31 cellular contexts compared by ENCODE assay signal in the genomic region with DNA sequence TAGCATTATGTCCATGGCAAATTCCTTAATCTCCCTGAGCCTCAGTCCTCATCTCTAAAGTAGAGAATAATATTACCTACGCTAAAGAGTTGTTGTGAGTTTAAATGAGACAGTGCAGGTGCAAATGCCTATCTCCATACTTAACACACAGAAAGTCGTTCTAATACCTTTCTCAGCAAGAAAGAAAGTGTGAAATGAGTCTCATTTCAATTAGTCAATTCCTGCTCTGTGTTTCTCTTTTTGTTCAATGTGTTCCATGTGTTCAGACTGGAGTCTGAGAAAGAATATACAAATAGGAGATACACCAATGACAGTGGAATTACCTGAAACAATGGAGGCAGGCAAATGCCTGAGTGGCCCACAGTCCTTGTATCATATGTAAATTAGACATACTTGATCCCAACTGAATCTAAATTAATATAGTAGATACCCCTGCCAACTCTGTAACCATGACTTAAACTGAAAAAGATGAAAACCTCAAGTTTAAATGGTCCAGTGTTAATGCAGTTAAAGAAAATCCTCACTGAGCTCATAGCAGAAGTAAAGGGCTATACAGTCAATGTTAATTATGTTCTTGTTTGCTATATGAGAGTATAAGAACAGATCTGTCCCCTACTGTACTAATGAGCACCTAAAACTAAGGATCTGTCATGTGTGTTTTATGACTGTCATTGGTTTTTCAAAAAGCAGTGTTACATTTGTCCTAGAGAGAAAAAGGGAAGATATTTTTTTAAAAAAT.
DNase-seq lines count a peak whose midpoint lies in the region; ATAC-seq, FAIRE-seq and TF ChIP-seq lines count a peak whose summit lies in the region.
"Had no signal": no experiment of that assay in that cellular context is flagged by ENCODE, and none has a peak within 500 bp of the region (broad histone marks: within the 10 kb centered on the region; RNA-seq: fewer than 3 reads in every experiment).

No MANE protein-coding gene starts in this region.

- peaks cover 0 to 2% (median 0%) of the 10 kb centered on the region in 5 donors for H3K9me3 Mint-ChIP-seq in CD8-positive, alpha-beta memory T cell

- TF ChIP-seq CTCF in body of pancreas (IDR thresholded peaks at IDR 0.05) (no peak), GM20000 (IDR thresholded peaks at IDR 0.05; ENCODE audit: extremely low read depth, missing control alignments) (no peak)

- H3K4me3 ChIP-seq in body of pancreas (no peak overlapping the region), neuronal stem cell (ENCODE audit: low read length in 2 of 2) (no peak overlapping the region)
- no peak overlapping the region for H3K4me3 ChIP-seq in CD8-positive, alpha-beta memory T cell (ENCODE audit: low read length)
- H3K4me3 ChIP-seq: BLaER1 treated with 17β-estradiol and CSF1 and Interleukin-3, amounts not matched to agents 10 nM and 100 nM; GM23248; SJSA1 had no signal

- H3K27ac ChIP-seq in body of pancreas, result no peak overlapping the region
- H3K27ac ChIP-seq in CD8-positive, alpha-beta memory T cell (ENCODE audit: low read depth, low read length), result no peak overlapping the region
- H3K27ac ChIP-seq in neuronal stem cell (replicated peaks; ENCODE audit: low read length), result no peak overlapping the region
- H3K27ac ChIP-seq: BLaER1 treated with 17β-estradiol and CSF1 and Interleukin-3, amounts not matched to agents 10 nM and 100 nM; GM23248; SJSA1 had no signal

- no peak overlapping the region for H3K14ac ChIP-seq in neuronal stem cell (ENCODE audit: low read length)

- H3K9ac ChIP-seq in neuronal stem cell (ENCODE audit: low read depth, low read length, poor library complexity), result no peak overlapping the region
- H3K9ac ChIP-seq: BLaER1 treated with 17β-estradiol and CSF1 and Interleukin-3, amounts not matched to agents 10 nM and 100 nM; GM23248 had no signal

- H3K27me3 ChIP-seq in body of pancreas (no peaks in the 10 kb centered on the region), neuronal stem cell (ENCODE audit: control insufficient read depth in 3 of 3, insufficient read depth in 3 of 3, low read depth in 1 of 3, low read length in 3 of 3) (no peaks in the 10 kb centered on the region)
- H3K27me3 ChIP-seq in CD8-positive, alpha-beta memory T cell (ENCODE audit: insufficient read depth, low read length, poor library complexity, severe bottlenecking), result no peaks in the 10 kb centered on the region
- H3K27me3 ChIP-seq: SJSA1 had no signal

- no peak overlapping the region for H2AK5ac ChIP-seq in neuronal stem cell (ENCODE audit: low read depth, low read length)

- intact Hi-C loops in body of pancreas (cut with DNase I), result no loop called here

- H3K4me1 Mint-ChIP-seq in CD8-positive, alpha-beta memory T cell, result peaks cover 3 to 6% (median 5%) of the 10 kb centered on the region in 3 donors

- CTCF ChIA-PET in CD8-positive, alpha-beta memory T cell (lab: Charles Lee), result no interaction called here

- no peaks in the 10 kb centered on the region for H3K36me3 ChIP-seq in body of pancreas (replicated peaks in 1 of 2; ENCODE audit: insufficient read depth in 1 of 2, low read depth in 2 of 2)
- no peaks in the 10 kb centered on the region for H3K36me3 ChIP-seq in CD8-positive, alpha-beta memory T cell (ENCODE audit: insufficient read depth, low read length)
- no peaks in the 10 kb centered on the region for H3K36me3 ChIP-seq in neuronal stem cell (replicated peaks in 1 of 2; ENCODE audit: control insufficient read depth in 2 of 2, insufficient read depth in 2 of 2, low read length in 2 of 2)
- H3K36me3 ChIP-seq: BLaER1 treated with 17β-estradiol and CSF1 and Interleukin-3, amounts not matched to agents 10 nM and 100 nM; SJSA1 had no signal

- H2BK120ac ChIP-seq in neuronal stem cell (ENCODE audit: low read depth, low read length), result no peak overlapping the region

- H2BK12ac ChIP-seq in neuronal stem cell (ENCODE audit: low read length), result no peak overlapping the region

- H3K9me3 ChIP-seq in body of pancreas (no peaks in the 10 kb centered on the region), neuronal stem cell (replicated peaks in 1 of 2; ENCODE audit: control insufficient read depth in 2 of 2, insufficient read depth in 1 of 2, low read depth in 1 of 2, low read length in 2 of 2) (peaks cover 0 to 6% of the 10 kb centered on the region in 2 donors)
- H3K9me3 ChIP-seq in CD8-positive, alpha-beta memory T cell (ENCODE audit: low read length), result no peaks in the 10 kb centered on the region
- H3K9me3 ChIP-seq: SJSA1 had no signal

- H3K18ac ChIP-seq in neuronal stem cell (ENCODE audit: low read length), result no peak overlapping the region

- H4K8ac ChIP-seq in neuronal stem cell (ENCODE audit: low read depth, low read length), result no peak overlapping the region

- FAIRE-seq in G401.6 (lab: Jason Lieb, UNC), result peak; percentile 58
- FAIRE-seq: A204.1, GM18507 had no signal

- peaks cover 0 to 7% of the 10 kb centered on the region in 2 donors for H3K27me3 Mint-ChIP-seq in CD8-positive, alpha-beta memory T cell
- H3K27me3 Mint-ChIP-seq: CD4-positive, alpha-beta T cell had no signal

- peaks cover 0 to 8% (median 0%) of the 10 kb centered on the region in 3 donors for H3K36me3 Mint-ChIP-seq in CD8-positive, alpha-beta memory T cell

- no peaks in the 10 kb centered on the region for H3K4me1 ChIP-seq in body of pancreas
- H3K4me1 ChIP-seq in CD8-positive, alpha-beta memory T cell (ENCODE audit: insufficient read depth, low read length), result peaks cover 5% of the 10 kb centered on the region
- H3K4me1 ChIP-seq in neuronal stem cell (ENCODE audit: control insufficient read depth in 2 of 2, insufficient read depth in 1 of 2, low read depth in 1 of 2, low read length in 2 of 2), result peaks cover 12 to 13% of the 10 kb centered on the region in 2 donors

- H2AFZ ChIP-seq in neuronal stem cell (ENCODE audit: low read length), result no peak overlapping the region
- H2AFZ ChIP-seq: GM23248 had no signal

- ATAC-seq in GM18868 (IDR thresholded peaks at IDR 0.05; ENCODE audit: unreplicated experiment) (peak; percentile 46), HG02623 (IDR thresholded peaks at IDR 0.05; ENCODE audit: unreplicated experiment) (peak; percentile 40), HG03432 (IDR thresholded peaks at IDR 0.05; ENCODE audit: unreplicated experiment) (peak; percentile 61), body of pancreas (no peak)
- ATAC-seq: PC-3, Right ventricle myocardium inferior had no signal

- no peak overlapping the region for H3K4ac ChIP-seq in neuronal stem cell (ENCODE audit: low read length)

- no peak overlapping the region for H4K91ac ChIP-seq in neuronal stem cell (ENCODE audit: low read depth, low read length, poor library complexity)

- no peak overlapping the region for H2BK5ac ChIP-seq in neuronal stem cell (ENCODE audit: low read length)

- H3K23ac ChIP-seq in neuronal stem cell (ENCODE audit: low read depth, low read length, poor library complexity), result no peak overlapping the region

- H3K4me2 ChIP-seq in neuronal stem cell (ENCODE audit: insufficient read depth, low read length, poor library complexity, severe bottlenecking), result no peak overlapping the region
- H3K4me2 ChIP-seq: BLaER1 treated with 17β-estradiol and CSF1 and Interleukin-3, amounts not matched to agents 10 nM and 100 nM had no signal

- WGBS in body of pancreas, 2 donors, result 83 to 84% methylated on average over 2 of the region's 2 CpGs
- WGBS in neuronal stem cell (ENCODE audit: extremely low coverage in 2 of 2, insufficient read length in 2 of 2, insufficient replicate concordance in 1 of 2), 2 donors, result no CpG with 5 or more reads among the region's 2 CpGs

- no peak for DNase-seq in body of pancreas
- DNase-seq in CD8-positive, alpha-beta memory T cell, result no peak
- DNase-seq in GM20000 (ENCODE audit: low spot score), result no peak
- no peak for DNase-seq in neuronal stem cell (ENCODE audit: low spot score)
- DNase-seq: AML-193; CD4-positive, alpha-beta T cell; COR-L47; DMS79; EL; GM23248; H7; HFFc6; KBM-7; MV-4-11; NCI-H1105; NCI-H1436 treated with DMSO at 0.1 percent for 48 hours; NCI-H187 treated with DMSO at 0.1 percent for 48 hours; NCI-H2171 treated with DMSO at 0.1 percent for 48 hours; NCI-H345; NCI-H524 treated with DMSO at 0.1 percent for 48 hours; NCI-H774; PC-3 had no signal

- H3K79me1 ChIP-seq in neuronal stem cell (ENCODE audit: low read depth, low read length), result no peaks in the 10 kb centered on the region

- no peak overlapping the region for H3K4me3 Mint-ChIP-seq in CD8-positive, alpha-beta memory T cell
- H3K4me3 Mint-ChIP-seq: CD4-positive, alpha-beta T cell; HFFc6 had no signal

- no peak overlapping the region for H2BK15ac ChIP-seq in neuronal stem cell (ENCODE audit: low read length)

- POLR2A ChIA-PET in CD8-positive, alpha-beta memory T cell (lab: Charles Lee), result no interaction called here

- no peak for TF ChIP-seq POLR2A in body of pancreas (IDR thresholded peaks at IDR 0.05)

- H3K27ac Mint-ChIP-seq in CD8-positive, alpha-beta memory T cell, result no peak overlapping the region
- H3K27ac Mint-ChIP-seq: CD4-positive, alpha-beta T cell; HFFc6 had no signal
